In the genomic region with DNA sequence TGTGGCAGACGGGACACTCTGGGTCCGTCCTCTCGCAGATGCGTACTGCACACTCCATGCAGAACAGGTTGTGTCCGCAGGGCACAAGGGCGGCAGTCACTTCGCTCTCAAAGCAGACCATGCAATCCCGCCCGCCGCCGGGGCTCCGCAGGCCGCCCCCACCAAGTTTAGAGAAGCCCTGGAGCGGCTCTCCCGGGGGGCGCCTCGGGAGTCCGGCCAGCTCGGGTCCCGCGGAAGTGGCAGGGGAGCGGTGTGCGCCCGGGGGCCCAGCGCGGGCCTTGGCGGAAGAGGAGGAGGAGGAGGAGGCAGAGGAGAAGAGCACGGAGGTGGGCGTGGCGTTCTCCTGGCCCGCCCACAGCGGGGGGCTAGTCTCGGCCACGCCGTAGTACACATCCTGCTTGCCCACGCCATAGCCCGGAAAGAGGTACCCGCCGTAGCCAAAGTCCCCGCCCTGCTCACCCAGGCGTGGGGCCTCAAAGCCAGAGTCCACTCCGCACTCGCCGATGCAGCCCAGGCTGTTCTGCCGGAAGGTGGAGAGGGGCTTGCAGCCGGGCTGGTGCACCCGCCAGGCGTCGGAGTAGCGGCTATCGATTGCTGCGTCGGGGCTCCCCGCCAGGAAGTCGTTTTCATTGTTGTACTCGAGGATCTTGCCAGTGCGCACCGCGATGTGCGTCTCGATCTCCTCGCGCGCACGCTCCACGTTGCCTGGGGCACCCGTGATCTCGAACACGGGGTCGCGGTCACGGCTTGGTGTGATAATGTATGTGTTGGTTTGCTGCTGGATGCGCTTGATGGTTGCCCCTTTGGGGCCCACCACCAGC, we compare ENCODE assay signal across 9 cellular contexts. TPM values are rescaled to one million over a fixed set of nuclear protein-coding genes. Genes with fewer than 3 reads are reported as not detected.
DNase-seq lines count a peak whose midpoint lies in the region; ATAC-seq, FAIRE-seq and TF ChIP-seq lines count a peak whose summit lies in the region.
"Had no signal": no experiment of that assay in that cellular context is flagged by ENCODE, and none has a peak within 500 bp of the region (broad histone marks: within the 10 kb centered on the region; RNA-seq: fewer than 3 reads in every experiment).

No MANE protein-coding gene starts in this region.

- no peak for TF ChIP-seq CTCF in kidney (IDR thresholded peaks at IDR 0.05; ENCODE audit: borderline replicate concordance, extremely low read depth, insufficient read depth)

- no peaks in the 10 kb centered on the region for H3K36me3 ChIP-seq in kidney (ENCODE audit: control insufficient read depth in 1 of 2, insufficient read depth in 2 of 2, low read length in 2 of 2)

- H3K4me1 Mint-ChIP-seq in activated CD8-positive, alpha-beta T cell treated with anti-CD3 and anti-CD28 coated beads, Interleukin-2, amount 10 ng/mL, durations not matched to agents 7 days and 5 days (ENCODE audit: low read depth), result peaks cover 5% of the 10 kb centered on the region
- H3K4me1 Mint-ChIP-seq in stimulated activated naive CD8-positive, alpha-beta T cell treated with anti-CD3 and anti-CD28 coated beads, Interleukin-15, amount 100 ng/mL, for 72 hours, result no peaks in the 10 kb centered on the region

- no peaks in the 10 kb centered on the region for H3K9me3 ChIP-seq in kidney (ENCODE audit: control insufficient read depth in 1 of 2, low read length in 2 of 2)

- peak overlapping the region; percentile 41 to 81 for H3K9ac ChIP-seq in kidney (ENCODE audit: low read length in 2 of 2)

- peaks cover 39% of the 10 kb centered on the region for H3K27me3 Mint-ChIP-seq in activated CD8-positive, alpha-beta T cell treated with anti-CD3 and anti-CD28 coated beads, Interleukin-2, amount 10 ng/mL, durations not matched to agents 7 days and 5 days (ENCODE audit: low read depth)
- H3K27me3 Mint-ChIP-seq in stimulated activated naive CD8-positive, alpha-beta T cell treated with anti-CD3 and anti-CD28 coated beads, Interleukin-15, amount 100 ng/mL, for 72 hours, result peaks cover 18% of the 10 kb centered on the region

- CTCF ChIA-PET in activated CD8-positive, alpha-beta T cell treated with anti-CD3 and anti-CD28 coated beads, Interleukin-2, amount 10 ng/mL, durations not matched to agents 7 days and 5 days (lab: Charles Lee), result no interaction called here

- H3K4me3 ChIP-seq in kidney (ENCODE audit: low read length in 2 of 2), result peak overlapping the region; percentile 76 to 79

- DNase-seq in activated CD8-positive, alpha-beta T cell treated with anti-CD3 and anti-CD28 coated beads, Interleukin-2, amount 10 ng/mL, durations not matched to agents 7 days and 5 days, result no peak
- DNase-seq in kidney (peak; percentile 84), NCI-H2196 treated with DMSO at 0.1 percent for 48 hours (lab: John Stamatoyannopoulos, UW; ENCODE audit: unreplicated experiment) (no peak), NOMO-1 (lab: John Stamatoyannopoulos, UW; ENCODE audit: unreplicated experiment in 2 of 2) (no peak), GM03348 (ENCODE audit: low spot score) (no peak)
- no peak for DNase-seq in stimulated activated naive CD8-positive, alpha-beta T cell treated with anti-CD3 and anti-CD28 coated beads, Interleukin-15, amount 100 ng/mL, for 72 hours

- H3K9me3 Mint-ChIP-seq in activated CD8-positive, alpha-beta T cell treated with anti-CD3 and anti-CD28 coated beads, Interleukin-2, amount 10 ng/mL, durations not matched to agents 7 days and 5 days (ENCODE audit: insufficient read depth), result no peaks in the 10 kb centered on the region
- no peaks in the 10 kb centered on the region for H3K9me3 Mint-ChIP-seq in stimulated activated naive CD8-positive, alpha-beta T cell treated with anti-CD3 and anti-CD28 coated beads, Interleukin-15, amount 100 ng/mL, for 72 hours

- no peak overlapping the region for H3K27ac Mint-ChIP-seq in activated CD8-positive, alpha-beta T cell treated with anti-CD3 and anti-CD28 coated beads, Interleukin-2, amount 10 ng/mL, durations not matched to agents 7 days and 5 days
- H3K27ac Mint-ChIP-seq in stimulated activated naive CD8-positive, alpha-beta T cell treated with anti-CD3 and anti-CD28 coated beads, Interleukin-15, amount 100 ng/mL, for 72 hours, result no peak overlapping the region

- no peak for FAIRE-seq in kidney (lab: Jason Lieb, UNC)
- FAIRE-seq: frontal cortex had no signal

- POLR2A ChIA-PET in activated CD8-positive, alpha-beta T cell treated with anti-CD3 and anti-CD28 coated beads, Interleukin-2, amount 10 ng/mL, durations not matched to agents 7 days and 5 days (lab: Charles Lee), result no interaction called here

- H3K36me3 Mint-ChIP-seq in activated CD8-positive, alpha-beta T cell treated with anti-CD3 and anti-CD28 coated beads, Interleukin-2, amount 10 ng/mL, durations not matched to agents 7 days and 5 days (ENCODE audit: low read depth), result no peaks in the 10 kb centered on the region

- H3K4me1 ChIP-seq in kidney (ENCODE audit: control insufficient read depth in 1 of 2, insufficient read depth in 1 of 2, low read depth in 1 of 2, low read length in 2 of 2), result peaks cover 0 to 11% of the 10 kb centered on the region in 2 donors

- intact Hi-C loops in kidney (cut with DNase I), result no loop called here

- H3K4me3 Mint-ChIP-seq in activated CD8-positive, alpha-beta T cell treated with anti-CD3 and anti-CD28 coated beads, Interleukin-2, amount 10 ng/mL, durations not matched to agents 7 days and 5 days, result peak overlapping the region; percentile 47
- peak overlapping the region in 1 of 2 donors; percentile 15 for H3K4me3 Mint-ChIP-seq in stimulated activated naive CD8-positive, alpha-beta T cell treated with anti-CD3 and anti-CD28 coated beads, Interleukin-15, amount 100 ng/mL, for 72 hours

- ATAC-seq in GM19463 (IDR thresholded peaks at IDR 0.05; ENCODE audit: unreplicated experiment) (peak; percentile 73), GM18511 (IDR thresholded peaks at IDR 0.05; ENCODE audit: unreplicated experiment) (no peak)
- peak; percentile 40 for ATAC-seq in activated CD8-positive, alpha-beta T cell treated with anti-CD3 and anti-CD28 coated beads, Interleukin-2, amount 10 ng/mL, durations not matched to agents 7 days and 5 days
- peak; percentile 71 for ATAC-seq in stimulated activated naive CD8-positive, alpha-beta T cell treated with anti-CD3 and anti-CD28 coated beads, Interleukin-15, amount 100 ng/mL, for 72 hours

- peak overlapping the region in 1 of 2 donors; percentile 47 for H3K27ac ChIP-seq in kidney (ENCODE audit: low read depth in 2 of 2, low read length in 2 of 2)

RNA-seq across cellular contexts. Expression of a gene that starts 5.4 kb away (rescaled TPM):
- total RNA-seq in activated CD8-positive, alpha-beta T cell treated with anti-CD3 and anti-CD28 coated beads, Interleukin-2, amount 10 ng/mL, durations not matched to agents 7 days and 5 days, result under 1 TPM; 0.05 TPM
- 1.7 TPM for total RNA-seq in kidney
- polyA plus RNA-seq in kidney (ENCODE audit: insufficient read depth, low read depth, low replicate concordance), result 1.0 TPM

RNA-seq across cellular contexts. Expression of a gene that starts 15.9 kb away (rescaled TPM):
- total RNA-seq in activated CD8-positive, alpha-beta T cell treated with anti-CD3 and anti-CD28 coated beads, Interleukin-2, amount 10 ng/mL, durations not matched to agents 7 days and 5 days, result under 1 TPM in 1 of 2 experiments, not detected in 1; 0.50 TPM
- 51.4 TPM for total RNA-seq in kidney
- 73.0 TPM for polyA plus RNA-seq in kidney (ENCODE audit: insufficient read depth, low read depth, low replicate concordance)
- total RNA-seq: frontal cortex had no signal

RNA-seq across cellular contexts. Expression of a gene that starts 22.2 kb away (rescaled TPM):
- 10 to 100 TPM; 72.4 to 74.1 TPM for total RNA-seq in activated CD8-positive, alpha-beta T cell treated with anti-CD3 and anti-CD28 coated beads, Interleukin-2, amount 10 ng/mL, durations not matched to agents 7 days and 5 days
- 50.8 TPM for total RNA-seq in kidney
- 200 TPM for polyA plus RNA-seq in kidney (ENCODE audit: insufficient read depth, low read depth, low replicate concordance)

RNA-seq across cellular contexts. Expression of a gene that starts 23.2 kb away (rescaled TPM):
- 10 to 100 TPM; 32.8 to 33.3 TPM for total RNA-seq in activated CD8-positive, alpha-beta T cell treated with anti-CD3 and anti-CD28 coated beads, Interleukin-2, amount 10 ng/mL, durations not matched to agents 7 days and 5 days
- 24.5 TPM for total RNA-seq in kidney
- 24.6 TPM for polyA plus RNA-seq in kidney (ENCODE audit: insufficient read depth, low read depth, low replicate concordance)

RNA-seq across cellular contexts. Expression of a gene that starts 37.7 kb away (rescaled TPM):
- total RNA-seq in activated CD8-positive, alpha-beta T cell treated with anti-CD3 and anti-CD28 coated beads, Interleukin-2, amount 10 ng/mL, durations not matched to agents 7 days and 5 days, result 10 to 100 TPM in 1 of 2 experiments, 1 to 10 TPM in 1; 8.5 to 10.3 TPM
- 384 TPM for total RNA-seq in kidney
- polyA plus RNA-seq in kidney (ENCODE audit: insufficient read depth, low read depth, low replicate concordance), result 145 TPM

Comparison
In these comparisons a context has a peak if more than half of its experiments do, and no peak if none do; other contexts are left out.
1. RNA of a gene that starts 15.9 kb away (total RNA-seq): 51.4 TPM in kidney (single experiment); 0.50 TPM in activated CD8-positive, alpha-beta T cell treated with anti-CD3 and anti-CD28 coated beads, Interleukin-2, amount 10 ng/mL, durations not matched to agents 7 days and 5 days; every median in the first group is over 10 times any median in the second.